In genomic region chr3:113136071-113136470, GRCh38 we compare ENCODE assay signal across 9 cellular contexts.
DNase-seq lines count a peak whose midpoint lies in the region; ATAC-seq and TF ChIP-seq lines count a peak whose summit lies in the region.
"Had no signal": no experiment of that assay in that cellular context is flagged by ENCODE, and none has a peak within 500 bp of the region (broad histone marks: within the 10 kb centered on the region; RNA-seq: fewer than 3 reads in every experiment).

No MANE protein-coding gene starts in this region.

- DNase-seq in GM12864 (ENCODE audit: low read depth) (no peak), NCI-H1694 (lab: John Stamatoyannopoulos, UW) (peak; percentile 35), endothelial cell (ENCODE audit: low spot score) (no peak), renal cortical epithelial cell (ENCODE audit: low read depth) (peak; percentile 32), NCI-H226 (no peak), omental fat pad (ENCODE audit: low spot score) (no peak)

- no peaks in the 10 kb centered on the region for H3K36me3 Mint-ChIP-seq in endothelial cell (ENCODE audit: low read depth, unreplicated experiment)
- H3K36me3 Mint-ChIP-seq in stimulated activated memory B cell treated with anti-CD40 and anti-IgM and Interleukin-4, amounts not matched to agents 10 μg/mL and 1 μg/mL and 100 μg/mL, for 72 hours = no peaks in the 10 kb centered on the region

- TF ChIP-seq CTCF in GM12864 (IDR thresholded peaks at IDR 0.05; ENCODE audit: low read depth, low read length, missing control alignments) (peak; percentile 47), endothelial cell (IDR thresholded peaks at IDR 0.05; ENCODE audit: unreplicated experiment) (peak; percentile 69), omental fat pad (IDR thresholded peaks at IDR 0.05) (no peak)

- no peaks in the 10 kb centered on the region for H3K9me3 Mint-ChIP-seq in endothelial cell (ENCODE audit: unreplicated experiment)
- no peaks in the 10 kb centered on the region for H3K9me3 Mint-ChIP-seq in stimulated activated memory B cell treated with anti-CD40 and anti-IgM and Interleukin-4, amounts not matched to agents 10 μg/mL and 1 μg/mL and 100 μg/mL, for 72 hours

- no peaks in the 10 kb centered on the region for H3K27me3 Mint-ChIP-seq in endothelial cell (ENCODE audit: unreplicated experiment)
- no peaks in the 10 kb centered on the region for H3K27me3 Mint-ChIP-seq in stimulated activated memory B cell treated with anti-CD40 and anti-IgM and Interleukin-4, amounts not matched to agents 10 μg/mL and 1 μg/mL and 100 μg/mL, for 72 hours
- H3K27me3 Mint-ChIP-seq: naive thymus-derived CD4-positive, alpha-beta T cell had no signal

- no peak overlapping the region for H3K4me3 ChIP-seq in GM12864 (ENCODE audit: low read depth, low read length)

- H3K4me3 Mint-ChIP-seq in endothelial cell (ENCODE audit: unreplicated experiment) = no peak overlapping the region
- H3K4me3 Mint-ChIP-seq in stimulated activated memory B cell treated with anti-CD40 and anti-IgM and Interleukin-4, amounts not matched to agents 10 μg/mL and 1 μg/mL and 100 μg/mL, for 72 hours = no peak overlapping the region
- H3K4me3 Mint-ChIP-seq: naive thymus-derived CD4-positive, alpha-beta T cell had no signal

- H3K27ac Mint-ChIP-seq in endothelial cell (ENCODE audit: unreplicated experiment) = no peak overlapping the region
- no peak overlapping the region for H3K27ac Mint-ChIP-seq in stimulated activated memory B cell treated with anti-CD40 and anti-IgM and Interleukin-4, amounts not matched to agents 10 μg/mL and 1 μg/mL and 100 μg/mL, for 72 hours
- H3K27ac Mint-ChIP-seq: naive thymus-derived CD4-positive, alpha-beta T cell had no signal

- peaks cover 5% of the 10 kb centered on the region for H3K4me1 Mint-ChIP-seq in endothelial cell (ENCODE audit: unreplicated experiment)
- peaks cover 3% of the 10 kb centered on the region for H3K4me1 Mint-ChIP-seq in stimulated activated memory B cell treated with anti-CD40 and anti-IgM and Interleukin-4, amounts not matched to agents 10 μg/mL and 1 μg/mL and 100 μg/mL, for 72 hours

- ATAC-seq in GM21717 (IDR thresholded peaks at IDR 0.05; ENCODE audit: unreplicated experiment) = no peak
- no peak for ATAC-seq in omental fat pad (ENCODE audit: low FRiP score)
- ATAC-seq in stimulated activated memory B cell treated with anti-CD40 and anti-IgM and Interleukin-4, amounts not matched to agents 10 μg/mL and 1 μg/mL and 100 μg/mL, for 72 hours = no peak
- ATAC-seq: naive thymus-derived CD4-positive, alpha-beta T cell had no signal

Comparison
In these comparisons a context has a peak if more than half of its experiments do, and no peak if none do; other contexts are left out.
1. DNase-seq: peak in NCI-H1694 (single experiment) and renal cortical epithelial cell (single experiment); none in GM12864 (single experiment), endothelial cell (single experiment), NCI-H226 (single experiment) and omental fat pad (single experiment).
2. CTCF ChIP-seq: peak in GM12864 (single experiment) and endothelial cell (single experiment); none in omental fat pad (0 of 3).